10 cellular contexts compared by ENCODE assay signal in genomic region chr6:90860822-90861601, GRCh38.
A peak's percentile ranks its signal among the peaks of the same experiment; 100 is the strongest.
DNase-seq lines count a peak whose midpoint lies in the region; ATAC-seq and TF ChIP-seq lines count a peak whose summit lies in the region.
"Had no signal": no experiment of that assay in that cellular context is flagged by ENCODE, and none has a peak within 500 bp of the region (broad histone marks: within the 10 kb centered on the region; RNA-seq: fewer than 3 reads in every experiment).

No MANE protein-coding gene starts in this region.

- H3K27me3 Mint-ChIP-seq in activated CD4-positive, alpha-beta T cell treated with anti-CD3 and anti-CD28 coated beads, Interleukin-2, amount 10 ng/mL, durations not matched to agents 24 days and 14 days: peaks cover 11% of the 10 kb centered on the region

- H3K27ac Mint-ChIP-seq in activated CD4-positive, alpha-beta T cell treated with anti-CD3 and anti-CD28 coated beads, Interleukin-2, amount 10 ng/mL, durations not matched to agents 24 days and 14 days: no peak overlapping the region
- H3K27ac Mint-ChIP-seq: naive thymus-derived CD8-positive, alpha-beta T cell had no signal

- H3K4me1 ChIP-seq in PC-3 (ENCODE audit: insufficient read depth, low read length): no peaks in the 10 kb centered on the region

- no peaks in the 10 kb centered on the region for H3F3A ChIP-seq in PC-3 (ENCODE audit: low read length, unreplicated experiment)

- no TSS peak for BruUV-seq in PC-3 (replicated peaks; lab: Mats Ljungman, UMichigan)

- no peak overlapping the region for H3K4me2 ChIP-seq in PC-3 (ENCODE audit: low read length)

- POLR2A ChIA-PET in PC-3 (lab: Charles Lee; ENCODE audit: unreplicated experiment): no interaction called here

- no peak for ATAC-seq in PC-3
- ATAC-seq: naive thymus-derived CD8-positive, alpha-beta T cell had no signal

- peaks cover 5% of the 10 kb centered on the region for H3K4me1 Mint-ChIP-seq in activated CD4-positive, alpha-beta T cell treated with anti-CD3 and anti-CD28 coated beads, Interleukin-2, amount 10 ng/mL, durations not matched to agents 24 days and 14 days

- TF ChIP-seq CTCF in GM13977 (IDR thresholded peaks at IDR 0.05; ENCODE audit: extremely low read depth, insufficient read depth, missing control alignments) (peak; percentile 30), PC-3 (conservative IDR thresholded peaks at IDR 0.05; ENCODE audit: low read depth, low read length) (peak; percentile 39)

- H3K36me3 ChIP-seq in PC-3 (ENCODE audit: low read depth, low read length): no peaks in the 10 kb centered on the region

- no peaks in the 10 kb centered on the region for H3K9me2 ChIP-seq in PC-3 (replicated peaks; ENCODE audit: low read length)

- H3K4me3 ChIP-seq in PC-3 (ENCODE audit: low read length): no peak overlapping the region

- H3K27ac ChIP-seq in PC-3 (ENCODE audit: low read length): no peak overlapping the region

- H4K20me1 ChIP-seq in PC-3 (ENCODE audit: low read length): no peaks in the 10 kb centered on the region

- no peak overlapping the region for H2AFZ ChIP-seq in PC-3 (ENCODE audit: low read length)

- H3K36me3 Mint-ChIP-seq in activated CD4-positive, alpha-beta T cell treated with anti-CD3 and anti-CD28 coated beads, Interleukin-2, amount 10 ng/mL, durations not matched to agents 24 days and 14 days (ENCODE audit: low read depth): no peaks in the 10 kb centered on the region
- H3K36me3 Mint-ChIP-seq: naive thymus-derived CD8-positive, alpha-beta T cell had no signal

- H3K9me3 ChIP-seq in PC-3 (ENCODE audit: low read length): no peaks in the 10 kb centered on the region

- CTCF ChIA-PET in PC-3 (lab: Charles Lee): no interaction called here

- H3K4me3 Mint-ChIP-seq in activated CD4-positive, alpha-beta T cell treated with anti-CD3 and anti-CD28 coated beads, Interleukin-2, amount 10 ng/mL, durations not matched to agents 24 days and 14 days: no peak overlapping the region
- H3K4me3 Mint-ChIP-seq: naive thymus-derived CD8-positive, alpha-beta T cell had no signal

- peak; percentile 68 for DNase-seq in DMS53 (lab: John Stamatoyannopoulos, UW)
- DNase-seq in GM13977 (ENCODE audit: low spot score): no peak
- peak; percentile 10 for DNase-seq in PC-3
- peak; percentile 3 for DNase-seq in iris pigment epithelial cell (ENCODE audit: low read depth)
- DNase-seq in effector CD8-positive, alpha-beta T cell (lab: John Stamatoyannopoulos, UW): no peak
- no peak for DNase-seq in activated CD4-positive, alpha-beta T cell treated with anti-CD3 and anti-CD28 coated beads, Interleukin-2, amount 10 ng/mL, durations not matched to agents 24 days and 14 days
- no peak for DNase-seq in nucleus accumbens (lab: John Stamatoyannopoulos, UW)
- DNase-seq: naive thymus-derived CD8-positive, alpha-beta T cell; NCI-H446 treated with DMSO at 0.1 percent for 48 hours; T-helper 9 cell had no signal

- in situ Hi-C loops in GM13977 (cut with MboI; ENCODE audit: low pct_unique_long_range_greater_than_20kb, low sequenced_read_pairs, unreplicated experiment): no loop called here

- intact Hi-C loops in PC-3 (cut with micrococcal nuclease): loop anchor here (1.0 kb wide), 1 partner anchor 230 kb away; no protein-coding TSS in a partner anchor
- intact Hi-C loops in activated CD4-positive, alpha-beta T cell treated with anti-CD3 and anti-CD28 coated beads, Interleukin-2, amount 10 ng/mL, durations not matched to agents 24 days and 14 days (cut with micrococcal nuclease): no loop called here

- H3K9ac ChIP-seq in PC-3 (ENCODE audit: low read length): no peak overlapping the region

- H3K9me3 Mint-ChIP-seq in activated CD4-positive, alpha-beta T cell treated with anti-CD3 and anti-CD28 coated beads, Interleukin-2, amount 10 ng/mL, durations not matched to agents 24 days and 14 days: no peaks in the 10 kb centered on the region
- H3K9me3 Mint-ChIP-seq: naive thymus-derived CD8-positive, alpha-beta T cell had no signal

- no peaks in the 10 kb centered on the region for H3K79me2 ChIP-seq in PC-3 (ENCODE audit: low read length)

- H3K27me3 ChIP-seq in PC-3 (ENCODE audit: low read length): peaks cover 12% of the 10 kb centered on the region; the same call in 1 of the 2 replicates

Comparison
In these comparisons a context has a peak if more than half of its experiments do, and no peak if none do; other contexts are left out.
1. DNase-seq: peak in DMS53 (single experiment), PC-3 (single experiment) and iris pigment epithelial cell (single experiment); none in GM13977 (single experiment), effector CD8-positive, alpha-beta T cell (single experiment), activated CD4-positive, alpha-beta T cell treated with anti-CD3 and anti-CD28 coated beads, Interleukin-2, amount 10 ng/mL, durations not matched to agents 24 days and 14 days (single experiment) and nucleus accumbens (0 of 56).